Comparison of ENCODE assay signal across 8 cellular contexts in genomic region chr11:117096973-117097566, GRCh38. TPM values are rescaled to one million over a fixed set of nuclear protein-coding genes. Genes with fewer than 3 reads are reported as not detected.
DNase-seq lines count a peak whose midpoint lies in the region; ATAC-seq and TF ChIP-seq lines count a peak whose summit lies in the region.

No MANE protein-coding gene starts in this region.

- WGBS in right lobe of liver (ENCODE audit: insufficient coverage, low coverage, low lambda C conversion rate, missing lambda C conversion rate): 3% methylated on average over 8 of the region's 9 CpGs
- 24 to 27% methylated on average over 9 of the region's 9 CpGs for WGBS in tibial nerve, 2 donors

- H3K4me3 ChIP-seq in right lobe of liver: peak overlapping the region; percentile 62 to 74 (median 72)
- peak overlapping the region; percentile 77 to 90 (median 84) for H3K4me3 ChIP-seq in tibial nerve

- H3K27ac ChIP-seq in angular gyrus (ENCODE audit: low read depth, low read length) (peak overlapping the region; percentile 95), right lobe of liver (peak overlapping the region; percentile 93 to 100 (median 99)), tibial nerve (peak overlapping the region; percentile 94 to 99 (median 98))

- H3K27me3 Mint-ChIP-seq in activated T-cell treated with anti-CD3 and anti-CD28 coated beads, Interleukin-2, amount 50 U/mL, for 24 hours: no peaks in the 10 kb centered on the region

- H3K36me3 ChIP-seq in right lobe of liver (no peaks in the 10 kb centered on the region), tibial nerve (no peaks in the 10 kb centered on the region)

- peak overlapping the region; percentile 96 for H3K4me3 Mint-ChIP-seq in activated T-cell treated with anti-CD3 and anti-CD28 coated beads, Interleukin-2, amount 50 U/mL, for 24 hours

- in situ Hi-C loops in GM13977 (cut with MboI; ENCODE audit: low pct_unique_long_range_greater_than_20kb, low sequenced_read_pairs, unreplicated experiment): no loop called here

- no peak for ATAC-seq in right lobe of liver
- no peak for ATAC-seq in GM19467 (IDR thresholded peaks at IDR 0.05; ENCODE audit: unreplicated experiment)
- ATAC-seq in GM18517 (IDR thresholded peaks at IDR 0.05; ENCODE audit: unreplicated experiment): no peak

- intact Hi-C loops in right lobe of liver (cut with DNase I): no loop called here

- H3K4me1 Mint-ChIP-seq in activated T-cell treated with anti-CD3 and anti-CD28 coated beads, Interleukin-2, amount 50 U/mL, for 24 hours (ENCODE audit: low read depth): peaks cover 64% of the 10 kb centered on the region

- no peak for DNase-seq in activated T-cell treated with anti-CD3 and anti-CD28 coated beads, Interleukin-2, amount 50 U/mL, for 24 hours
- DNase-seq in activated T-cell treated with anti-CD3 and anti-CD28 coated beads for 4 hours (no peak), right lobe of liver (no peak), tibial nerve (ENCODE audit: low spot score in 2 of 2) (no peak), GM13977 (ENCODE audit: low spot score) (no peak)

- H3K27me3 ChIP-seq in right lobe of liver: no peaks in the 10 kb centered on the region
- H3K27me3 ChIP-seq in tibial nerve: no peaks in the 10 kb centered on the region

- H3K4me1 ChIP-seq in right lobe of liver: peaks cover 0 to 58% (median 20%) of the 10 kb centered on the region in 4 donors
- H3K4me1 ChIP-seq in tibial nerve: peaks cover 0 to 61% (median 36%) of the 10 kb centered on the region in 4 donors

- no peak for TF ChIP-seq EP300 in tibial nerve (IDR thresholded peaks at IDR 0.05)

- peaks cover 27% of the 10 kb centered on the region for H3K36me3 Mint-ChIP-seq in activated T-cell treated with anti-CD3 and anti-CD28 coated beads, Interleukin-2, amount 50 U/mL, for 24 hours (ENCODE audit: low read depth)

- TF ChIP-seq CTCF in right lobe of liver (IDR thresholded peaks at IDR 0.05) (no peak), tibial nerve (IDR thresholded peaks at IDR 0.05) (no peak), GM13977 (IDR thresholded peaks at IDR 0.05; ENCODE audit: extremely low read depth, insufficient read depth, missing control alignments) (no peak)

- H3K9me3 ChIP-seq in right lobe of liver (no peaks in the 10 kb centered on the region), tibial nerve (no peaks in the 10 kb centered on the region)

- peaks cover 3% of the 10 kb centered on the region for H3K9me3 Mint-ChIP-seq in activated T-cell treated with anti-CD3 and anti-CD28 coated beads, Interleukin-2, amount 50 U/mL, for 24 hours

- H3K27ac Mint-ChIP-seq in activated T-cell treated with anti-CD3 and anti-CD28 coated beads, Interleukin-2, amount 50 U/mL, for 24 hours: peak overlapping the region; percentile 96

- TF ChIP-seq POLR2A in right lobe of liver (IDR thresholded peaks at IDR 0.05): no peak
- no peak for TF ChIP-seq POLR2A in tibial nerve (IDR thresholded peaks at IDR 0.05)

RNA-seq across cellular contexts. Expression of gene SIK3, which starts 1.2 kb away (rescaled TPM):
- total RNA-seq in right lobe of liver (10 to 100 TPM; 22.0 to 35.4 (median 26.8) TPM), tibial nerve (10 to 100 TPM; 45.0 to 70.2 (median 48.8) TPM)

RNA-seq across cellular contexts. Expression of gene PAFAH1B2, which starts 47.0 kb away (rescaled TPM):
- total RNA-seq in right lobe of liver (10 to 100 TPM; 22.2 to 39.1 (median 29.3) TPM), tibial nerve (100 to 1,000 TPM in 3 of 4 donors, 10 to 100 TPM in 1; 96.9 to 125 (median 109) TPM)
